In genomic region chr2:7811073-7811472, GRCh38 we compare ENCODE assay signal across 23 cellular contexts.
A peak's percentile ranks its signal among the peaks of the same experiment; 100 is the strongest.
DNase-seq lines count a peak whose midpoint lies in the region; ATAC-seq and TF ChIP-seq lines count a peak whose summit lies in the region.
"Had no signal": no experiment of that assay in that cellular context is flagged by ENCODE, and none has a peak within 500 bp of the region (broad histone marks: within the 10 kb centered on the region; RNA-seq: fewer than 3 reads in every experiment).

No MANE protein-coding gene starts in this region.

- in situ Hi-C loops in mammary epithelial cell (cut with MboI; ENCODE audit: low sequenced_read_pairs in 2 of 2) = no loop called here

- peak overlapping the region; percentile 11 for H2BK5ac ChIP-seq in mesenchymal stem cell (ENCODE audit: low read depth, low read length, poor library complexity, severe bottlenecking)

- H4K8ac ChIP-seq in mesenchymal stem cell (ENCODE audit: low read length) = no peak overlapping the region

- H3K4me2 ChIP-seq in PC-3 (ENCODE audit: low read length) = peak overlapping the region; percentile 63
- H3K4me2 ChIP-seq in mammary epithelial cell (ENCODE audit: insufficient read depth, low read depth, low read length) = no peak overlapping the region
- no peak overlapping the region for H3K4me2 ChIP-seq in mesenchymal stem cell (ENCODE audit: low read length, poor library complexity, severe bottlenecking)
- H3K4me2 ChIP-seq: BLaER1 treated with 17β-estradiol and CSF1 and Interleukin-3, amounts not matched to agents 10 nM and 100 nM had no signal

- H3K9me2 ChIP-seq in PC-3 (replicated peaks; ENCODE audit: low read length) = no peaks in the 10 kb centered on the region

- peaks cover 18% of the 10 kb centered on the region for H3F3A ChIP-seq in PC-3 (ENCODE audit: low read length, unreplicated experiment)

- H3K79me2 ChIP-seq in PC-3 (ENCODE audit: low read length) = no peaks in the 10 kb centered on the region
- H3K79me2 ChIP-seq in mammary epithelial cell (ENCODE audit: insufficient read depth, low read length) = no peaks in the 10 kb centered on the region

- TF ChIP-seq CTCF in MCF 10A (IDR thresholded peaks at IDR 0.05; ENCODE audit: unreplicated experiment) (no peak), breast epithelium (IDR thresholded peaks at IDR 0.05) (no peak), PC-3 (conservative IDR thresholded peaks at IDR 0.05; ENCODE audit: low read depth, low read length) (no peak), mammary epithelial cell (conservative IDR thresholded peaks at IDR 0.05 in 1 of 2, IDR thresholded peaks at IDR 0.05 in 1 of 2; ENCODE audit: extremely low read depth in 1 of 2, insufficient read depth in 1 of 2, low read depth in 1 of 2, low read length in 2 of 2) (no peak)

- no peak for TF ChIP-seq POLR2A in breast epithelium (IDR thresholded peaks at IDR 0.05)

- no peaks in the 10 kb centered on the region for H3K27me3 Mint-ChIP-seq in MCF 10A (ENCODE audit: insufficient read depth, unreplicated experiment)
- H3K27me3 Mint-ChIP-seq: CD4-positive, alpha-beta T cell had no signal

- H2AFZ ChIP-seq in PC-3 (ENCODE audit: low read length) (peak overlapping the region; percentile 8; the same call in 1 of the 2 replicates), mammary epithelial cell (ENCODE audit: low read depth, low read length) (peak overlapping the region; percentile 27), mesenchymal stem cell (ENCODE audit: low read depth, low read length) (no peak overlapping the region)

- H3K4me3 ChIP-seq in breast epithelium (no peak overlapping the region), PC-3 (ENCODE audit: low read length) (no peak overlapping the region), mammary epithelial cell (replicated peaks in 1 of 3; ENCODE audit: insufficient read depth in 1 of 3, low read depth in 2 of 3, low read length in 3 of 3) (no peak overlapping the region), mesenchymal stem cell (ENCODE audit: insufficient read depth in 1 of 2, low read depth in 1 of 2, low read length in 2 of 2) (no peak overlapping the region)
- H3K4me3 ChIP-seq: BLaER1 treated with 17β-estradiol and CSF1 and Interleukin-3, amounts not matched to agents 10 nM and 100 nM; HAP-1 had no signal

- H4K20me1 ChIP-seq in PC-3 (ENCODE audit: low read length) (no peaks in the 10 kb centered on the region), mammary epithelial cell (ENCODE audit: insufficient read depth, low read length) (no peaks in the 10 kb centered on the region)
- H4K20me1 ChIP-seq: BLaER1 treated with 17β-estradiol and CSF1 and Interleukin-3, amounts not matched to agents 10 nM and 100 nM had no signal

- no peak overlapping the region for H4K91ac ChIP-seq in mesenchymal stem cell (ENCODE audit: low read length)

- ATAC-seq in PC-3 = no peak
- no peak for ATAC-seq in GM18870 (IDR thresholded peaks at IDR 0.05; ENCODE audit: unreplicated experiment)

- peaks cover 28% of the 10 kb centered on the region for H3K4me1 Mint-ChIP-seq in MCF 10A (ENCODE audit: insufficient read depth, unreplicated experiment)

- H3K9me3 ChIP-seq in breast epithelium = no peaks in the 10 kb centered on the region
- no peaks in the 10 kb centered on the region for H3K9me3 ChIP-seq in PC-3 (ENCODE audit: low read length)
- H3K9me3 ChIP-seq in mammary epithelial cell (replicated peaks; ENCODE audit: insufficient read depth, low read length) = no peaks in the 10 kb centered on the region
- no peaks in the 10 kb centered on the region for H3K9me3 ChIP-seq in mesenchymal stem cell (ENCODE audit: control insufficient read depth, low read length)
- H3K9me3 ChIP-seq: BE2C, HAP-1 had no signal

- no peaks in the 10 kb centered on the region for H3K27me3 ChIP-seq in breast epithelium
- no peaks in the 10 kb centered on the region for H3K27me3 ChIP-seq in PC-3 (ENCODE audit: low read length)
- H3K27me3 ChIP-seq in mammary epithelial cell (ENCODE audit: insufficient read depth, low read length) = no peaks in the 10 kb centered on the region
- H3K27me3 ChIP-seq in mesenchymal stem cell (ENCODE audit: control insufficient read depth in 1 of 2, insufficient read depth in 1 of 2, low read length in 2 of 2) = no peaks in the 10 kb centered on the region
- H3K27me3 ChIP-seq: BE2C; BLaER1 treated with 17β-estradiol and CSF1 and Interleukin-3, amounts not matched to agents 10 nM and 100 nM had no signal

- 98% methylated on average over 3 of the region's 3 CpGs for WGBS in mammary epithelial cell (ENCODE audit: low coverage, missing lambda C conversion rate)
- 94% methylated on average over 3 of the region's 3 CpGs for WGBS in mesenchymal stem cell

- intact Hi-C loops in MCF 10A (cut with micrococcal nuclease) (no loop called here), breast epithelium (cut with DNase I; ENCODE audit: low total_unique reads) (no loop called here), PC-3 (cut with micrococcal nuclease) (loop anchor here (5.0 to 10.0 kb wide), 3 partner anchors 64 to 871 kb away; partner anchors contain the start of gene ID2), mammary epithelial cell (cut with micrococcal nuclease) (loop anchor here (5.0 kb wide), 1 partner anchor 36 kb away; no protein-coding TSS in a partner anchor)

- no peak overlapping the region for H3K4ac ChIP-seq in mesenchymal stem cell (ENCODE audit: low read depth in 1 of 2, low read length in 2 of 2)

- no peaks in the 10 kb centered on the region for H3K4me1 ChIP-seq in breast epithelium
- peaks cover 35% of the 10 kb centered on the region for H3K4me1 ChIP-seq in PC-3 (ENCODE audit: insufficient read depth, low read length)
- peaks cover 24% of the 10 kb centered on the region for H3K4me1 ChIP-seq in mammary epithelial cell (ENCODE audit: insufficient read depth, low read length)
- H3K4me1 ChIP-seq in mesenchymal stem cell (ENCODE audit: control insufficient read depth, insufficient read depth, low read depth, low read length) = peaks cover 3% of the 10 kb centered on the region
- H3K4me1 ChIP-seq: BE2C; BLaER1 treated with 17β-estradiol and CSF1 and Interleukin-3, amounts not matched to agents 10 nM and 100 nM; HAP-1 had no signal

- H2BK15ac ChIP-seq in mesenchymal stem cell (ENCODE audit: low read depth, poor library complexity, severe bottlenecking) = no peak overlapping the region

- H3K27ac ChIP-seq in breast epithelium (no peak overlapping the region), PC-3 (ENCODE audit: low read length) (peak overlapping the region; percentile 94), mammary epithelial cell (ENCODE audit: insufficient read depth, low read depth, low read length) (peak overlapping the region; percentile 92), mesenchymal stem cell (ENCODE audit: low read length, poor library complexity, severe bottlenecking) (peak overlapping the region; percentile 28)
- H3K27ac ChIP-seq: 22Rv1; BLaER1 treated with 17β-estradiol and CSF1 and Interleukin-3, amounts not matched to agents 10 nM and 100 nM had no signal

- peak overlapping the region; percentile 50 for H3K27ac Mint-ChIP-seq in MCF 10A (ENCODE audit: low read depth, unreplicated experiment)
- H3K27ac Mint-ChIP-seq: CD14-positive monocyte; CD4-positive, alpha-beta T cell; CD8-positive, alpha-beta memory T cell had no signal

- H3K18ac ChIP-seq in mesenchymal stem cell (ENCODE audit: low read depth in 1 of 2, low read length in 2 of 2) = no peak overlapping the region

- H3K79me1 ChIP-seq in mesenchymal stem cell (replicated peaks; ENCODE audit: low read length, poor library complexity, severe bottlenecking) = no peaks in the 10 kb centered on the region

- H3K9ac ChIP-seq in PC-3 (ENCODE audit: low read length) = peak overlapping the region; percentile 29
- H3K9ac ChIP-seq in mammary epithelial cell (ENCODE audit: insufficient read depth, low read length) = no peak overlapping the region
- H3K9ac ChIP-seq in mesenchymal stem cell (ENCODE audit: low read length) = peak overlapping the region; percentile 69
- H3K9ac ChIP-seq: BLaER1 treated with 17β-estradiol and CSF1 and Interleukin-3, amounts not matched to agents 10 nM and 100 nM had no signal

- no peak overlapping the region for H2BK12ac ChIP-seq in mesenchymal stem cell (ENCODE audit: low read length in 2 of 2)

- H3K9me3 Mint-ChIP-seq in MCF 10A (ENCODE audit: unreplicated experiment) = no peaks in the 10 kb centered on the region
- H3K9me3 Mint-ChIP-seq: HFFc6 had no signal

- H2AK5ac ChIP-seq in mesenchymal stem cell (ENCODE audit: low read length, severe bottlenecking) = peak overlapping the region; percentile 71

- H2BK120ac ChIP-seq in mesenchymal stem cell (ENCODE audit: low read depth, low read length) = no peak overlapping the region

- no peak overlapping the region for H3K4me3 Mint-ChIP-seq in MCF 10A (ENCODE audit: unreplicated experiment)
- H3K4me3 Mint-ChIP-seq: CD14-positive monocyte; CD4-positive, alpha-beta T cell; CD8-positive, alpha-beta memory T cell; HFFc6 had no signal

- POLR2A ChIA-PET in MCF 10A (lab: Yijun Ruan, JAX) (interaction anchor here (0.6 kb wide), 1 partner anchor 37 kb away, joined by 3 read pairs; no protein-coding TSS in a partner anchor), PC-3 (lab: Charles Lee; ENCODE audit: unreplicated experiment) (interaction anchor here (0.7 kb wide), 1 partner anchor 808 kb away, joined by 3 read pairs; no protein-coding TSS in a partner anchor)

- BruUV-seq in MCF 10A (replicated peaks; lab: Mats Ljungman, UMichigan) (no TSS peak), PC-3 (replicated peaks; lab: Mats Ljungman, UMichigan) (no TSS peak), mammary epithelial cell (replicated peaks; lab: Mats Ljungman, UMichigan) (no TSS peak)

- H3K23ac ChIP-seq in mesenchymal stem cell (ENCODE audit: low read length in 2 of 2) = no peak overlapping the region

- DNase-seq in MCF 10A (ENCODE audit: unreplicated experiment) (no peak), breast epithelium (ENCODE audit: low spot score in 2 of 2) (no peak), PC-3 (peak; percentile 18), mammary epithelial cell (no peak), mesenchymal stem cell (no peak), germinal center (ENCODE audit: low spot score) (no peak), anterior cingulate cortex (lab: John Stamatoyannopoulos, UW) (no peak)
- DNase-seq: ACHN; AML-193; BE2C; CD4-positive, alpha-beta T cell; CD8-positive, alpha-beta memory T cell; DMS 273 treated with DMSO at 0.1 percent for 48 hours; DMS79; EL; GF-D8; GOT3; HFFc6 had no signal

- dilution Hi-C loops in mammary epithelial cell (cut with HindIII; ENCODE audit: low sequenced_read_pairs) = no loop called here

- CTCF ChIA-PET in MCF 10A (lab: Yijun Ruan, JAX) (no interaction called here), PC-3 (lab: Charles Lee) (no interaction called here), mammary epithelial cell (lab: Charles Lee; ENCODE audit: low non-redundant PET) (no interaction called here)

- H3K36me3 Mint-ChIP-seq in MCF 10A (ENCODE audit: insufficient read depth, unreplicated experiment) = no peaks in the 10 kb centered on the region
- H3K36me3 Mint-ChIP-seq: CD14-positive monocyte had no signal

- H3K14ac ChIP-seq in mesenchymal stem cell (ENCODE audit: low read length in 2 of 2) = no peak overlapping the region

- H3K36me3 ChIP-seq in breast epithelium (no peaks in the 10 kb centered on the region), PC-3 (ENCODE audit: low read depth, low read length) (no peaks in the 10 kb centered on the region), mammary epithelial cell (ENCODE audit: insufficient read depth, low read length) (no peaks in the 10 kb centered on the region), mesenchymal stem cell (ENCODE audit: control insufficient read depth in 1 of 2, insufficient read depth in 2 of 2, low read depth in 1 of 2, low read length in 2 of 2) (no peaks in the 10 kb centered on the region)
- H3K36me3 ChIP-seq: BE2C; BLaER1 treated with 17β-estradiol and CSF1 and Interleukin-3, amounts not matched to agents 10 nM and 100 nM; HAP-1 had no signal

Comparison
In these comparisons a context has a peak if more than half of its experiments do, and no peak if none do; other contexts are left out.
1. H3K27ac ChIP-seq: peak in PC-3 (single experiment), mammary epithelial cell (single experiment) and mesenchymal stem cell (single experiment); none in breast epithelium (0 of 2).
2. intact Hi-C loops: an anchor here in PC-3 (5.0 to 10.0 kb wide) and mammary epithelial cell (5.0 kb wide); none called in MCF 10A and breast epithelium.